24 cellular contexts compared by ENCODE assay signal in the genomic region with DNA sequence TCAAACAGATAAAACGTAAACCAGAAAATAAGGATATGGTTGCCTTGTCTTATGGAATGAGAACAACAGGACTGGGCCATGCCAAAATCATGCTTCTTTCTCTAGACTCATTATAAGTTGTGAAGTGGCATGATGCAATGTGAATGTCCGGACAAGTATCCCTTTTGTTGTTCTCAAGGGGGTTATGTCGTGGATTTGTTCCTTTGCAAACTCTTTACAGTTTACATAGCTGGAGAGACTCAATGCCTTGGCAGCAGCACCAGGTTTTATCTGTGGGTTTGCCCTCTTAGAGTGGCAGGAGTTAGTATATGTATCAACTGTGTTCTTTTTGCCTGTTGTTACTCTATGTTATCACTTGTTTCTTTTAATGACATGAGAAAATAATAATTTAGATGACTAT. TPM values are rescaled to one million over a fixed set of nuclear protein-coding genes. Genes with fewer than 3 reads are reported as not detected.
A peak's percentile ranks its signal among the peaks of the same experiment; 100 is the strongest.
DNase-seq lines count a peak whose midpoint lies in the region; ATAC-seq and TF ChIP-seq lines count a peak whose summit lies in the region.
"Had no signal": no experiment of that assay in that cellular context is flagged by ENCODE, and none has a peak within 500 bp of the region (broad histone marks: within the 10 kb centered on the region; RNA-seq: fewer than 3 reads in every experiment).

No MANE protein-coding gene starts in this region.

- H3K27me3 ChIP-seq in uterus = no peaks in the 10 kb centered on the region
- H3K27me3 ChIP-seq: foreskin keratinocyte, suprapubic skin had no signal

- H3K4me3 ChIP-seq in OCI-LY7 (ENCODE audit: low read depth, low read length, poor library complexity, severe bottlenecking) = no peak overlapping the region
- no peak overlapping the region for H3K4me3 ChIP-seq in epithelial cell of esophagus (ENCODE audit: low read length)
- H3K4me3 ChIP-seq in uterus = no peak overlapping the region
- H3K4me3 ChIP-seq: suprapubic skin had no signal

- H3K79me2 ChIP-seq in OCI-LY7 (ENCODE audit: insufficient read depth, low read depth, low read length) = no peaks in the 10 kb centered on the region

- H4K20me1 ChIP-seq in OCI-LY7 (ENCODE audit: insufficient read depth, low read length) = no peaks in the 10 kb centered on the region

- no peak for TF ChIP-seq POLR2A in uterus (IDR thresholded peaks at IDR 0.05)

- H3K4me1 ChIP-seq in OCI-LY7 (ENCODE audit: insufficient read depth, low read length, poor library complexity, severe bottlenecking) (peaks cover 17% of the 10 kb centered on the region), uterus (no peaks in the 10 kb centered on the region)
- H3K4me1 ChIP-seq: foreskin keratinocyte, suprapubic skin had no signal

- H3K9me3 ChIP-seq in OCI-LY7 (ENCODE audit: low read length) (peaks cover 5% of the 10 kb centered on the region; the same call in 1 of the 2 replicates), uterus (no peaks in the 10 kb centered on the region)
- H3K9me3 ChIP-seq: suprapubic skin had no signal

- H3K36me3 ChIP-seq in OCI-LY7 (ENCODE audit: insufficient read depth, low read length) = no peaks in the 10 kb centered on the region; the same call in 1 of the 2 replicates
- no peaks in the 10 kb centered on the region for H3K36me3 ChIP-seq in uterus
- H3K36me3 ChIP-seq: suprapubic skin had no signal

- ATAC-seq in sciatic nerve (peak; percentile 55), GM21723 (IDR thresholded peaks at IDR 0.05; ENCODE audit: unreplicated experiment) (no peak)
- ATAC-seq: activated CD4-positive, alpha-beta T cell treated with anti-CD3 and anti-CD28 coated beads for 36 hours; activated naive CD4-positive, alpha-beta T cell treated with anti-CD3 and anti-CD28 coated beads, Interleukin-2, amount 50 U/mL, for 72 hours; effector memory CD8-positive, alpha-beta T cell; foreskin keratinocyte had no signal

- intact Hi-C loops in OCI-LY7 (cut with micrococcal nuclease; ENCODE audit: unreplicated experiment) = no loop called here
- intact Hi-C loops in sciatic nerve (cut with DNase I) = no loop called here
- intact Hi-C loops in uterus (cut with DNase I; ENCODE audit: low total_unique reads) = no loop called here

- POLR2A ChIA-PET in OCI-LY7 (lab: Charles Lee) = interaction anchor here (0.7 to 2.0 kb wide), 3 partner anchors 10 to 12 kb away, joined by 3 to 6 read pairs (median 5); no protein-coding TSS in a partner anchor

- no peaks in the 10 kb centered on the region for H3K9me2 ChIP-seq in OCI-LY7 (ENCODE audit: insufficient read depth, low read length)

- no peak for TF ChIP-seq CTCF in OCI-LY7 (conservative IDR thresholded peaks at IDR 0.05; ENCODE audit: low read length)
- no peak for TF ChIP-seq CTCF in epithelial cell of esophagus (IDR thresholded peaks at IDR 0.05; ENCODE audit: insufficient read depth, low read depth, low read length, missing control alignments)
- no peak for TF ChIP-seq CTCF in uterus (IDR thresholded peaks at IDR 0.05)
- TF ChIP-seq CTCF in GM13977 (IDR thresholded peaks at IDR 0.05; ENCODE audit: extremely low read depth, insufficient read depth, missing control alignments) = no peak

- no peak overlapping the region for H3K4me2 ChIP-seq in OCI-LY7 (ENCODE audit: low read length)

- CTCF ChIA-PET in OCI-LY7 (lab: Charles Lee; ENCODE audit: unreplicated experiment) = interaction anchor here (1.0 kb wide), 1 partner anchor 70 kb away, joined by 3 read pairs; no protein-coding TSS in a partner anchor

- in situ Hi-C loops in GM13977 (cut with MboI; ENCODE audit: low pct_unique_long_range_greater_than_20kb, low sequenced_read_pairs, unreplicated experiment) = no loop called here

- no TSS peak for BruUV-seq in OCI-LY7 (replicated peaks; lab: Mats Ljungman, UMichigan)

- DNase-seq in NCI-H2029 treated with DMSO at 0.1 percent for 48 hours (lab: John Stamatoyannopoulos, UW) (peak; percentile 18), NCI-H2029 (lab: John Stamatoyannopoulos, UW) (no peak), OCI-LY7 (ENCODE audit: low spot score) (no peak), epithelial cell of esophagus (ENCODE audit: low read depth) (peak; percentile 14), sciatic nerve (ENCODE audit: low spot score) (no peak), uterus (no peak), GM13977 (ENCODE audit: low spot score) (no peak)
- DNase-seq: 8988T; activated CD4-positive, alpha-beta T cell treated with anti-CD3 and anti-CD28 coated beads for 36 hours; anterior cingulate cortex; central memory CD4-positive, alpha-beta T cell; effector memory CD8-positive, alpha-beta T cell; foreskin keratinocyte; head of caudate nucleus; HFFc6; NCI-H1092; NCI-H1694; NCI-H526; small intestine; stimulated activated naive CD4-positive, alpha-beta T cell; SW 1271 had no signal

- H3K27ac ChIP-seq in OCI-LY7 (ENCODE audit: low read depth, low read length, poor library complexity, severe bottlenecking) (no peak overlapping the region), uterus (no peak overlapping the region)
- H3K27ac ChIP-seq: foreskin keratinocyte, suprapubic skin had no signal

- H2AFZ ChIP-seq in OCI-LY7 (ENCODE audit: low read length) = peak overlapping the region; percentile 25

RNA-seq across cellular contexts. Expression of gene SPRY1, which starts 41.4 kb away (rescaled TPM):
- 0.79 and 1.5 TPM in 2 replicates for total RNA-seq in OCI-LY7 (2014; rRNA removed; shearing (Covaris generic))
- total RNA-seq in OCI-LY7 (2022) (0.13 and 0.39 TPM in 2 replicates), sciatic nerve (146 TPM), uterus (100 to 1,000 TPM in 3 of 4 donors, 10 to 100 TPM in 1; 34.8 to 198 (median 170) TPM)

Comparison
In these comparisons a context has a peak if more than half of its experiments do, and no peak if none do; other contexts are left out.
1. DNase-seq: peak in NCI-H2029 treated with DMSO at 0.1 percent for 48 hours (single experiment) and epithelial cell of esophagus (single experiment); none in NCI-H2029 (single experiment), OCI-LY7 (single experiment), sciatic nerve (single experiment), uterus (0 of 2) and GM13977 (single experiment).
2. RNA of gene SPRY1, which starts 41.4 kb away (total RNA-seq): 34.8 to 198 TPM in uterus and 146 TPM in sciatic nerve (single experiment); 0.13 to 1.5 TPM in OCI-LY7; every median in the first group is over 10 times any median in the second.